ENCODE assay signal across 23 cellular contexts in the genomic region with DNA sequence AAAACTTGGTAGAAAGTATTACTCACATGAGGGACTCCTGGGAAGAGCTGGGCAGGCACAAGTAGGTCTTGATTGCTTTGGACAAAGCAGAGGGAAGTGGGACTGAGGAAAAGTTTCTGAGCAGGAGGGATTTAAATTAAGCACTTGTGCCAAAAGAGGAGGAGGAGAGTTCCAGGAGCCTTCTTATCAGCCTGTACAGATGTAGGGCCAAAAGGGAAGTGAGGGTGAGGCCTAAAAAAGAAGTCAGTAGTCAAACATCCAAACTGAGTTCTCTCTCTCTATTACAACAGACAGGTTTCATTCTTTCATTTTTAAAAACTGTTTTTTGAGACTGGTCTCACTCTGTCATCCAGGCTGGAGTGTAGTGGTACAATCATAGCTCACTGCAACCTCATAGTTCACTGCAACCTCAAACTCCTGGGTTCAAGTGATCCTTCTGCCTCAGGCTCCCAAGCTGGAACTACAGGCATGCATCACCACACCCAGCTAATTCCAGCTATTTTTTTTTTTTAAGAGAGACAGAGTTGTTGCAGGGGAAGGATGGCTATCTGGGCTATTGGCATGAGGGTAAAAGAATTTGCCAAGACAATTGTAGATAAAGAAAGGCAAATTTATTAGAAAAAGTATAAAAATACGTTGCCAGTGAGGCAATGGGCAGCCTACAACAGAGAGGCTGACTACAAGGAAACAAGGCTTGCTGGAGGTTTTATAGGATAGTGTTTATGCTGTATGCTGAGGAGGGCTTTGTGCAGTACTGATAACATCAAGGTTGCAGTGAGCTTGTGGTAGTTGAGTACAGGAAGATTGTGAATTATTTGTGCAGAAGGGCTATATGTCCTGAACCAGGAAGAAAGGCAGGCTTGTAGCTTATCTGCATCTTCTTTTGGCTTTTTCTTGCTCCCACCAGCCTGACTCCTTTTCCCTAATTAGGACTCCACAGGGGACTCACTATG. TPM values are rescaled to one million over a fixed set of nuclear protein-coding genes. Genes with fewer than 3 reads are reported as not detected.
A peak's percentile ranks its signal among the peaks of the same experiment; 100 is the strongest.
DNase-seq lines count a peak whose midpoint lies in the region; FAIRE-seq and TF ChIP-seq lines count a peak whose summit lies in the region.
"Had no signal": no experiment of that assay in that cellular context is flagged by ENCODE, and none has a peak within 500 bp of the region (broad histone marks: within the 10 kb centered on the region; RNA-seq: fewer than 3 reads in every experiment).

No MANE protein-coding gene starts in this region.

- no peaks in the 10 kb centered on the region for H3K9me3 ChIP-seq in endothelial cell of umbilical vein (replicated peaks; ENCODE audit: control insufficient read depth, insufficient read depth, low read length)
- H3K9me3 ChIP-seq: Caco-2, gastrocnemius medialis, pancreas, uterus had no signal

- H3K4me3 ChIP-seq in endothelial cell of umbilical vein (replicated peaks in 1 of 3; ENCODE audit: insufficient read depth in 1 of 3, low read depth in 1 of 3, low read length in 3 of 3) (no peak overlapping the region), coronary artery (no peak overlapping the region)
- H3K4me3 ChIP-seq: gastrocnemius medialis, lung, pancreas, uterus had no signal

- no peak for TF ChIP-seq POLR2A in endothelial cell of umbilical vein (IDR thresholded peaks at IDR 0.05; ENCODE audit: low read depth, low read length)

- POLR2A ChIA-PET in endothelial cell of umbilical vein (lab: Charles Lee) = no interaction called here

- peak; percentile 7 to 17 for DNase-seq in AML-193 (lab: John Stamatoyannopoulos, UW)
- peak; percentile 2 for DNase-seq in GM04503 (ENCODE audit: low read depth)
- peak; percentile 31 for DNase-seq in OCI-M2 (lab: John Stamatoyannopoulos, UW; ENCODE audit: unreplicated experiment)
- peak; percentile 21 for DNase-seq in endothelial cell of umbilical vein (ENCODE audit: low read depth, low spot score)
- DNase-seq in islet precursor cell = no peak
- no peak for DNase-seq in activated gamma-delta T cell treated with Interleukin-2 at 50 U/mL for 16 hours
- no peak for DNase-seq in activated naive CD4-positive, alpha-beta T cell (lab: John Stamatoyannopoulos, UW)
- DNase-seq in coronary artery (ENCODE audit: low spot score) = no peak
- DNase-seq: Caco-2; cerebellar nuclear complex; gastrocnemius medialis; NCI-H1105; NCI-H2171; NCI-H748 treated with DMSO at 0.1 percent for 48 hours; pancreas; stimulated activated CD4-positive, alpha-beta T cell treated with anti-CD3 and anti-CD28 coated beads, Interleukin-2, amount 100 ng/mL, for 48 hours; T-helper 1 cell; uterus had no signal

- no peak overlapping the region for H2AFZ ChIP-seq in endothelial cell of umbilical vein (ENCODE audit: low read depth, low read length)

- BruUV-seq in endothelial cell of umbilical vein (replicated peaks; lab: Mats Ljungman, UMichigan) = no TSS peak

- no peak overlapping the region for H3K4me2 ChIP-seq in endothelial cell of umbilical vein (ENCODE audit: insufficient read depth, low read length)

- intact Hi-C loops in endothelial cell of umbilical vein (cut with micrococcal nuclease) = loop anchor here (2.0 kb wide), 1 partner anchor 22 kb away; no protein-coding TSS in a partner anchor

- peaks cover 4 to 8% of the 10 kb centered on the region in 2 experiments for H3K27me3 ChIP-seq in endothelial cell of umbilical vein (ENCODE audit: control insufficient read depth in 2 of 2, insufficient read depth in 2 of 2, low read length in 2 of 2)
- H3K27me3 ChIP-seq: gastrocnemius medialis, pancreas, uterus had no signal

- H3K9me1 ChIP-seq in endothelial cell of umbilical vein (replicated peaks; ENCODE audit: control insufficient read depth, extremely low read depth, insufficient read depth, low read length) = no peaks in the 10 kb centered on the region

- no peak overlapping the region for H3K9ac ChIP-seq in endothelial cell of umbilical vein (replicated peaks; ENCODE audit: extremely low read depth, insufficient read depth, low read length)

- FAIRE-seq in endothelial cell of umbilical vein (lab: Jason Lieb, UNC) = no peak
- FAIRE-seq: endometrium, pancreas, RCC 7860 had no signal

- TF ChIP-seq CTCF in endothelial cell of umbilical vein (IDR thresholded peaks at IDR 0.05; ENCODE audit: extremely low read depth in 1 of 2, insufficient read depth in 1 of 2, low read depth in 1 of 2, low read length in 2 of 2) (no peak), coronary artery (IDR thresholded peaks at IDR 0.05) (no peak)

- no peaks in the 10 kb centered on the region for H3K79me2 ChIP-seq in endothelial cell of umbilical vein (ENCODE audit: control insufficient read depth, insufficient read depth, low read length)

- H3K27ac ChIP-seq in endothelial cell of umbilical vein (ENCODE audit: insufficient read depth, low read depth, low read length) = no peak overlapping the region
- no peak overlapping the region for H3K27ac ChIP-seq in coronary artery
- H3K27ac ChIP-seq: gastrocnemius medialis, pancreas, uterus had no signal

- H4K20me1 ChIP-seq in endothelial cell of umbilical vein (replicated peaks; ENCODE audit: control insufficient read depth, extremely low read depth, insufficient read depth, low read length) = no peaks in the 10 kb centered on the region

- CTCF ChIA-PET in endothelial cell of umbilical vein (lab: Charles Lee) = no interaction called here

- H3K4me1 ChIP-seq in endothelial cell of umbilical vein (ENCODE audit: control insufficient read depth, extremely low read depth, insufficient read depth, low read length) = no peaks in the 10 kb centered on the region
- H3K4me1 ChIP-seq: Caco-2, gastrocnemius medialis, pancreas, uterus had no signal

- H3K36me3 ChIP-seq in endothelial cell of umbilical vein (ENCODE audit: control insufficient read depth in 2 of 2, extremely low read depth in 1 of 2, insufficient read depth in 2 of 2, low read length in 2 of 2) = no peaks in the 10 kb centered on the region
- H3K36me3 ChIP-seq: gastrocnemius medialis, pancreas, uterus had no signal

- dilution Hi-C loops in endothelial cell of umbilical vein (cut with MboI; ENCODE audit: extremely low pct_ligation_motif_present, low sequenced_read_pairs) = no loop called here

TF ChIP-seq in endothelial cell of umbilical vein, 7 proteins besides CTCF, POLR2A, EP300 and RAD21:
- TF ChIP-seq MAX (IDR thresholded peaks at IDR 0.05; ENCODE audit: insufficient read depth, insufficient read length) (no peak), FOS (IDR thresholded peaks at IDR 0.05; ENCODE audit: borderline replicate concordance, insufficient read depth, low read length) (no peak), POLR2AphosphoS5 (IDR thresholded peaks at IDR 0.05; ENCODE audit: insufficient read depth, low read depth, low read length) (no peak), JUN (IDR thresholded peaks at IDR 0.05; ENCODE audit: borderline replicate concordance, insufficient read depth, insufficient read length, low read depth) (no peak), GATA2 (IDR thresholded peaks at IDR 0.05; ENCODE audit: insufficient read depth, insufficient read length, low read depth, low read length) (no peak), MYC (IDR thresholded peaks at IDR 0.05; ENCODE audit: low read depth, low read length) (no peak), EZH2 (IDR thresholded peaks at IDR 0.05; ENCODE audit: borderline replicate concordance, low read depth, low read length, severe bottlenecking) (no peak)
TF ChIP-seq in endothelial cell of umbilical vein: peak in this region for 0.

RNA-seq across cellular contexts. Expression of gene CFAP210, which starts 29.0 kb away (rescaled TPM):
- not detected in 2 replicates for total RNA-seq in endothelial cell of umbilical vein
- not detected in 2 replicates for polyA plus RNA-seq in endothelial cell of umbilical vein
- not detected in 2 replicates for polyA plus RNA-seq in endothelial cell of umbilical vein (2011; cell fraction: cytosol; rRNA removed)
- not detected in 2 replicates for polyA plus RNA-seq in endothelial cell of umbilical vein (2011; cell fraction: nucleus; rRNA removed)
- polyA plus RNA-seq in endothelial cell of umbilical vein (2012) = not detected in 2 replicates
- polyA minus RNA-seq in endothelial cell of umbilical vein = not detected in 2 replicates
- polyA minus RNA-seq in endothelial cell of umbilical vein (2011; cell fraction: cytosol; rRNA and poly(A)+ RNA removed) = not detected
- polyA minus RNA-seq in endothelial cell of umbilical vein (2011; cell fraction: nucleus; rRNA and poly(A)+ RNA removed) = not detected in 2 replicates
- total RNA-seq: activated T-helper 17 cell treated with anti-CD3 and anti-CD28 coated beads, Interleukin-2, amount 50 U/mL, for 72 hours; Caco-2; gastrocnemius medialis; myocyte had no signal

RNA-seq across cellular contexts. Expression of gene PHOSPHO2, which starts 29.0 kb away (rescaled TPM):
- total RNA-seq in endothelial cell of umbilical vein = 2.7 TPM in 2 replicates
- 0.45 and 0.69 TPM in 2 replicates for polyA plus RNA-seq in endothelial cell of umbilical vein
- 1.0 and 1.1 TPM in 2 replicates for polyA plus RNA-seq in endothelial cell of umbilical vein (2011; cell fraction: cytosol; rRNA removed)
- 2.1 and 2.6 TPM in 2 replicates for polyA plus RNA-seq in endothelial cell of umbilical vein (2011; cell fraction: nucleus; rRNA removed)
- polyA plus RNA-seq in endothelial cell of umbilical vein (2012) = 1.6 and 2.1 TPM in 2 replicates
- polyA minus RNA-seq in endothelial cell of umbilical vein = 0.55 and 0.66 TPM in 2 replicates
- 3.1 TPM for polyA minus RNA-seq in endothelial cell of umbilical vein (2011; cell fraction: cytosol; rRNA and poly(A)+ RNA removed)
- polyA minus RNA-seq in endothelial cell of umbilical vein (2011; cell fraction: nucleus; rRNA and poly(A)+ RNA removed) = 2.6 and 3.1 TPM in 2 replicates

Comparison
In these comparisons a context has a peak if more than half of its experiments do, and no peak if none do; other contexts are left out.
1. DNase-seq: peak in AML-193 (2 of 2), GM04503 (single experiment), OCI-M2 (single experiment) and endothelial cell of umbilical vein (single experiment); none in islet precursor cell (single experiment), activated gamma-delta T cell treated with Interleukin-2 at 50 U/mL for 16 hours (single experiment), activated naive CD4-positive, alpha-beta T cell (0 of 4) and coronary artery (single experiment).